Comparison of ENCODE assay signal across 15 cellular contexts in the genomic region with DNA sequence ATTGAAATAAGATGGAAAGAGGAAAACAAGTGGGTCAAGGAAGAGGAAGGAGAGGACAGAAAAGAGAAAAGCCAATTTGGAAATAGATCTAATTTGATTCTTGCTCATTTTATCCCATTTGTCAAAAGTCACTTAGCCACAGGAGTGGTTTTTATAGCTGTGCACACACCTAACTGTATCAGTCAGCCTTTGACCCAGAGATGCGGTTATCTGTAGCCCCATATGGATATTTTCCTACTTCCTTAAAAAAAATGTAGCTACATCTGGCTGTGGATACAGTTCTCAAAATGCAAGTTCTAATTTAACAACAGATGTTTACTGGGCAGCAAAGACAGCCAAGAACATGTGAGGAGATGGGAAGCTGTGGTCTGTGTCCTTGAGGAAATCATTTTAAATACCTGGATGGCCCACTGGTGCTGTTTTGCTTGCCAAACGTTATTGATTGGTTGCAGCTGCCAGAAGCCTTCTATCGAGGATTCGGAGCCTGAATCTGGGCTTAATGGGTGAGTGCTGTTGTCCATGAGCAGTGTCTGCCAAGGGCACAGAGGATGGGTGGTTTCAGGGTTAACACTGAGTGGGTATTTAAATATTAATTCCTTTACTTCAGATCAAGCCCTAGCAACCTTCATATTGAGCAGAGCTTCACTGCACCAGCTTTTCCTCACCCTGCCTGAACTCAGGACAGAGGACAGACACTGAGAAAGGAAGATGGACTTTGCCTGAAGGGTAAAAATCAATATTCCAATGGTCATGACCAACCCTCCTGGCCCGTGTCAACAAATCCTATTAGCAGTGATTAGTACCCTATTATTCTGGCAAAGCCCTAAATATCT.
"Had no signal": no experiment of that assay in that cellular context is flagged by ENCODE, and none has a peak within 500 bp of the region (broad histone marks: within the 10 kb centered on the region; RNA-seq: fewer than 3 reads in every experiment).

No MANE protein-coding gene starts in this region.

- ATAC-seq: activated CD4-positive, alpha-beta T cell treated with anti-CD3 and anti-CD28 coated beads for 36 hours; esophagus mucosa; left lung had no signal

- H3K4me1 ChIP-seq: sigmoid colon had no signal

- H3K9me3 ChIP-seq: left lung, sigmoid colon, stomach, testis, upper lobe of left lung had no signal

- H3K27ac ChIP-seq: left lung, sigmoid colon, stomach, testis, upper lobe of left lung had no signal

- FAIRE-seq: astrocyte, bronchial epithelial cell, islet of Langerhans had no signal

- H3K36me3 ChIP-seq: left lung, sigmoid colon, stomach, upper lobe of left lung had no signal

- H3K4me3 ChIP-seq: left lung, sigmoid colon, stomach, testis, upper lobe of left lung had no signal

- DNase-seq: activated CD4-positive, alpha-beta memory T cell treated with anti-CD3 and anti-CD28 coated beads for 36 hours; activated CD4-positive, alpha-beta T cell treated with anti-CD3 and anti-CD28 coated beads for 36 hours; activated naive CD4-positive, alpha-beta T cell treated with anti-CD3 and anti-CD28 coated beads, Interleukin-2, amount 10 ng/mL, durations not matched to agents 7 days and 5 days; activated T-cell treated with anti-CD3 and anti-CD28 coated beads, Interleukin-2, amount 50 U/mL, for 24 hours; endodermal cell; left lung; sigmoid colon; stimulated activated CD4-positive, alpha-beta T cell treated with anti-CD3 and anti-CD28 coated beads, Interleukin-1b, Interleukin-23, amount 100 ng/mL, for 48 hours; stomach; testis; upper lobe of left lung had no signal

- H3K27me3 ChIP-seq: left lung, sigmoid colon, stomach, testis, upper lobe of left lung had no signal
